Comparison of ENCODE assay signal across 1 cellular context in the genomic region with DNA sequence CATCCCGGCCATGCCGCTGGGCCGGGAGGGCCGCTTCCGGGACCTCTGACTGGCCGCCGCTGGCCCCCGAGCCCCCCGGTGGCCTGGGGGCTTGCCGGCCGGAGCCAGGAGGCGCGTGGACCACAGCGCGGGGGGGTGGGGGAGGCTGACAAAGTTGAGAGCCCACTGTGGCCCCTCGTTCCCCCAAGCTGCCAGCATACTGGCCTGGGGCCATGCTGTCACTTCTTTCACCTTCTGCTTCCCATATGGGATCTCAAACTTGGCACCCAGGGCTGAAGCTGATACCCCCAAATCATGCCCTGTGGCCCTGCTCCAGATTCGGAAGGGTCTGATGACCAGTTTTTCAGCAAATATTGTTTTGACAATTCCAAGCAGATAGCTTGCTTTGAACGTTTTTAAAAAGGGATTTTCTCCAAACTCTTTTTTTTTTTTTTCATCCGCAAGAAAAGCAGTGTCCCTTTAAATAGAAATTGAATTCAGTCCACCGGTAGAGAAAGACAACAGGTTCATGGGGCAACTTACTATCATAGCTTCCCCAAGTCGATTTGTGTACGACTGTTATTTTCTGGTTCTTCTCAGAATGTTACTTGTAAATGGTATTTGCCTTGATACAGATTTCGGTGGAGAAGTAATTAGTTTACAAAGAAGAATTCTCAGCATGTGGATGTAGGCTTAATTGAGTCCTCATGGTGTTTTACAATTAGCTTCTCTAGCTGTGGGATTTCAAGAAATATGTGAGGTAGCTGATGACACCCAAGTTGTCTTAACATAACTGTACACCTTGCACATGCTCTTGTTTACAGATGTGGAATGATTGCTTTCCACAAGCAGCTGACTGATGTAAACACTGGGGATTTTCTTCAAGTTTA.
TF ChIP-seq lines count a peak whose summit lies in the region.

No MANE protein-coding gene starts in this region.

TF ChIP-seq in A549, 52 proteins besides CTCF, POLR2A, EP300 and RAD21:
- TF ChIP-seq HOXB5 (CRISPR knock-in tag; IDR thresholded peaks at IDR 0.05) (no peak), NPAS2 (CRISPR knock-in tag; IDR thresholded peaks at IDR 0.05; ENCODE audit: borderline replicate concordance) (no peak), JUNB (IDR thresholded peaks at IDR 0.05) (no peak), ZC3H11A (IDR thresholded peaks at IDR 0.05) (no peak), SMC3 (IDR thresholded peaks at IDR 0.05) (no peak), NR3C1 (IDR thresholded peaks at IDR 0.05) (no peak), BHLHE40 (IDR thresholded peaks at IDR 0.05; ENCODE audit: low read depth, low read length) (no peak), ESRRA (IDR thresholded peaks at IDR 0.05; ENCODE audit: borderline replicate concordance, low read length) (no peak), HOXA7 (CRISPR knock-in tag; IDR thresholded peaks at IDR 0.05) (no peak), CBX8 (IDR thresholded peaks at IDR 0.05) (no peak), EHF (CRISPR knock-in tag; IDR thresholded peaks at IDR 0.05) (no peak), ZSCAN20 (CRISPR knock-in tag; IDR thresholded peaks at IDR 0.05) (no peak), RARB (CRISPR knock-in tag; IDR thresholded peaks at IDR 0.05) (no peak), KDM1A (IDR thresholded peaks at IDR 0.05; ENCODE audit: low read depth) (no peak), MYC (IDR thresholded peaks at IDR 0.05; ENCODE audit: borderline replicate concordance, low read length) (no peak), PBX3 (IDR thresholded peaks at IDR 0.05) (no peak), GATA3 (IDR thresholded peaks at IDR 0.05; ENCODE audit: borderline replicate concordance) (no peak)
- TF ChIP-seq, protein P1, sequence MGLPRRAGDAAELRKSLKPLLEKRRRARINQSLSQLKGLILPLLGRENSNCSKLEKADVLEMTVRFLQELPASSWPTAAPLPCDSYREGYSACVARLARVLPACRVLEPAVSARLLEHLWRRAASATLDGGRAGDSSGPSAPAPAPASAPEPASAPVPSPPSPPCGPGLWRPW (IDR thresholded peaks at IDR 0.05) = no peak
TF ChIP-seq in A549: peak in this region for 0.
